Comparison of ENCODE assay signal across 27 cellular contexts in the genomic region with DNA sequence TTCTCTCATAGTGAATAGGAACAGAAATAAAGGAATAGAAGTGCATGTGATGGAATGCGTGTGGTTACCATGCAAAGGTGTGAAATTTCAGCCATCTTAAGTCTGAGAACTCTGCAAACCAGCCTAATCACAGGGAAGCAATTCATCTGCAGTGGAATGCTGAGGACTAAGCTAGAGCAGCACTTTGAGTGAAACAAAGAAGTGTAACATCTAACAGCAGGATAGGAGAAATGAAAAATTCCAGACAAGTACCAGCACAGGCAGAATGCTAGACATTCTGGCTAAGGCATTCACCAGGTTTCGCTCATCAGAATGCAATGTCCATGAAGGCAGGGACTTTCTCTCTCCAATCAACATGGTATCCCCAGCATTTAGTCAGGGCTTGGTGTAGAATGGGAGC.
"Had no signal": no experiment of that assay in that cellular context is flagged by ENCODE, and none has a peak within 500 bp of the region (broad histone marks: within the 10 kb centered on the region; RNA-seq: fewer than 3 reads in every experiment).

No MANE protein-coding gene starts in this region.

- H3K4me3 ChIP-seq: esophagus squamous epithelium had no signal

- H3K36me3 ChIP-seq: brain microvascular endothelial cell, esophagus squamous epithelium had no signal

- FAIRE-seq: astrocyte, colon, frontal cortex had no signal

- H3K27me3 ChIP-seq: brain microvascular endothelial cell had no signal

- DNase-seq: activated CD4-positive, alpha-beta memory T cell treated with anti-CD3 and anti-CD28 coated beads, Interleukin-2, amount 10 ng/mL, durations not matched to agents 7 days and 5 days; activated CD4-positive, alpha-beta T cell treated with anti-CD3 and anti-CD28 coated beads for 1 hour; activated CD4-positive, alpha-beta T cell treated with anti-CD3 and anti-CD28 coated beads for 4 hours; activated CD4-positive, alpha-beta T cell treated with anti-CD3 and anti-CD28 coated beads, Interleukin-2, amount 10 ng/mL, durations not matched to agents 7 days and 5 days; activated CD4-positive, alpha-beta T cell treated with anti-CD3 and anti-CD28 coated beads, Interleukin-2, amount 50 U/mL, for 4 hours; activated CD8-positive, alpha-beta memory T cell treated with anti-CD3 and anti-CD28 coated beads, Interleukin-2, amount 50 U/mL, for 48 hours; activated gamma-delta T cell; activated naive CD4-positive, alpha-beta T cell; activated naive CD4-positive, alpha-beta T cell treated with anti-CD3 and anti-CD28 coated beads, Interleukin-2, amount 10 ng/mL, durations not matched to agents 7 days and 5 days; activated naive CD8-positive, alpha-beta T cell treated with anti-CD3 and anti-CD28 coated beads, Interleukin-2, amount 10 ng/mL, durations not matched to agents 7 days and 5 days; activated T-cell treated with anti-CD3 and anti-CD28 coated beads for 4 hours; activated T-cell treated with anti-CD3 and anti-CD28 coated beads, Interleukin-2, amount 50 U/mL, for 24 hours; activated T-cell treated with anti-CD3 and anti-CD28 coated beads, Interleukin-2, amount 50 U/mL, for 72 hours; amniotic stem cell; anterior cingulate cortex; brain microvascular endothelial cell; caudate nucleus; cortex of kidney; dermis blood vessel endothelial cell; effector CD4-positive, alpha-beta T cell; effector memory CD8-positive, alpha-beta T cell; esophagus squamous epithelium; head of caudate nucleus; T-helper 2 cell had no signal

- H3K9me3 ChIP-seq: esophagus squamous epithelium had no signal

- H3K4me1 ChIP-seq: esophagus squamous epithelium had no signal

- H3K27ac ChIP-seq: brain microvascular endothelial cell, esophagus squamous epithelium had no signal
